ENCODE assay signal across 33 cellular contexts in the genomic region with DNA sequence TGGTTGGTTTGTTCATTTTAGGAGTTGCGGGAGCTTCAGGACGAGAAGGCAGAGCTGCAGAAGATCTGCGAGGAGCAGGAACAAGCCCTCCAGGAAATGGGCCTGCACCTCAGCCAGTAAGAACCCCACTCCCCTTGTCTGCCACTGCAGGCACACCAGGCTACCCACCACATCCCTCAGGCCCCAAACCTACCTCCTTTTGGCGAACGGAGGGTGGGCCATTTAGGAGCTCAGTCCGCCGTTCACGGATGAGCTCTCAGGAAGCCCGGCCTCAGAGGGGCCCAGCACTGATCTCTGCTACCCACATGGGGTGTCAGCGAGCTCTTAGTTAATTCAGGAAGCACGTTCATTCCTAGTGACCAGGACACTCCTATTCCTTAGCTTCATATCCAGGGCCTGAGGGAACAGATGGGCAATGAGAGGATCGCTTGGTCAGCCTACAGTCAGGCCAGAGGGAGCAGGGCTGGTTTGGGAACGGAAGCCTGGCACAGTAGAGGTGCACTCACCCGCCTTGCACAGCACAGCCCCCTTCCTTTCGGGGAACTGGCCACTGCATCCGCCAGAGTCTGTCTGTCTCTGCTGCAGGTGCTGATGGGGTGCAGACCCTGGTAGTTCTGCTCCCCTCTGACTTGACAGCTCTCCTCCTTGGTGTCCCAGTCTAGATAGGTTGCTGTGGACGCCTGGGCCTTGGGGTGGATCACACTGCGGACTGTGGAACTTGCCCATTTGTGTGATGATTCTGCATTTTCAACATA.
"Had no signal": no experiment of that assay in that cellular context is flagged by ENCODE, and none has a peak within 500 bp of the region (broad histone marks: within the 10 kb centered on the region; RNA-seq: fewer than 3 reads in every experiment).

No MANE protein-coding gene starts in this region.

- H3K9me3 Mint-ChIP-seq: activated T-cell treated with anti-CD3 and anti-CD28 coated beads, Interleukin-2, amount 50 U/mL, for 72 hours; mesothelial cell of epicardium; naive B cell; neural crest cell; stimulated activated effector memory CD8-positive, alpha-beta T cell treated with anti-CD3 and anti-CD28 coated beads, Interleukin-12 subunit alpha, Interleukin-12 subunit beta, amount 100 ng/mL, for 72 hours; stimulated activated naive CD8-positive, alpha-beta T cell treated with anti-CD3 and anti-CD28 coated beads, Interleukin-15, Interleukin-2, amounts not matched to agents 100 ng/mL and 50 ng/mL, for 24 hours; T-helper 1 cell treated with Interleukin-12 subunit alpha and Interleukin-12 subunit beta and Interleukin-4 antibody, amounts not matched to agents 30 μg/mL and 1 μg/mL, for 36 hours had no signal

- DNase-seq: activated CD4-positive, alpha-beta T cell treated with anti-CD3 and anti-CD28 coated beads, Interleukin-2, amount 50 U/mL, for 1 hour; activated CD4-positive, CD25-positive, alpha-beta regulatory T cell treated with anti-CD3 and anti-CD28 coated beads, Interleukin-2, amount 50 U/mL, for 72 hours; activated effector memory CD4-positive, alpha-beta T cell treated with Interleukin-2 at 50 U/mL for 16 hours; activated naive CD4-positive, alpha-beta T cell treated with Interleukin-2 at 50 U/mL for 16 hours; activated T-cell treated with anti-CD3 and anti-CD28 coated beads for 4 hours; activated T-cell treated with anti-CD3 and anti-CD28 coated beads, Interleukin-2, amount 50 U/mL, for 72 hours; anterior cingulate cortex; colonic mucosa; effector memory CD4-positive, alpha-beta T cell; head of caudate nucleus; hippocampal formation; left colon; mammary epithelial cell; naive B cell; occipital lobe; stimulated activated CD4-positive, alpha-beta T cell treated with anti-CD3 and anti-CD28 coated beads, Interleukin-12 subunit alpha, Interleukin-12 subunit beta, amount 100 ng/mL, for 4 hours; stimulated activated CD4-positive, alpha-beta T cell treated with anti-CD3 and anti-CD28 coated beads, Interleukin-4, amount 100 ng/mL, for 24 hours; SW 1271; T1000; thyroid gland; upper lobe of left lung; WERI-Rb-1 had no signal

- H3K27me3 Mint-ChIP-seq: activated naive CD8-positive, alpha-beta T cell; naive B cell; stimulated activated naive CD8-positive, alpha-beta T cell treated with anti-CD3 and anti-CD28 coated beads, Interleukin-15, Interleukin-2, amounts not matched to agents 100 ng/mL and 50 ng/mL, for 24 hours had no signal

- H2AFZ ChIP-seq: parathyroid adenoma had no signal

- ATAC-seq: activated T-cell treated with anti-CD3 and anti-CD28 coated beads, Interleukin-2, amount 50 U/mL, for 72 hours; body of pancreas; gastroesophageal sphincter; left colon; right cardiac atrium; stimulated activated effector memory CD8-positive, alpha-beta T cell treated with anti-CD3 and anti-CD28 coated beads, Interleukin-12 subunit alpha, Interleukin-12 subunit beta, amount 100 ng/mL, for 72 hours had no signal

- H3K4me1 ChIP-seq: body of pancreas, colonic mucosa, thyroid gland had no signal

- H3K27ac ChIP-seq: body of pancreas, colonic mucosa, gastroesophageal sphincter, parathyroid adenoma, thyroid gland, upper lobe of left lung, WERI-Rb-1 had no signal

- H3K4me3 Mint-ChIP-seq: activated naive CD8-positive, alpha-beta T cell; activated T-cell treated with anti-CD3 and anti-CD28 coated beads, Interleukin-2, amount 50 U/mL, for 72 hours; mesothelial cell of epicardium; naive B cell; neural crest cell; stimulated activated effector memory CD8-positive, alpha-beta T cell treated with anti-CD3 and anti-CD28 coated beads, Interleukin-12 subunit alpha, Interleukin-12 subunit beta, amount 100 ng/mL, for 72 hours; stimulated activated naive CD8-positive, alpha-beta T cell treated with anti-CD3 and anti-CD28 coated beads, Interleukin-15, Interleukin-2, amounts not matched to agents 100 ng/mL and 50 ng/mL, for 24 hours; T-helper 1 cell treated with Interleukin-12 subunit alpha and Interleukin-12 subunit beta and Interleukin-4 antibody, amounts not matched to agents 30 μg/mL and 1 μg/mL, for 36 hours had no signal

- H3K4me1 Mint-ChIP-seq: mesothelial cell of epicardium had no signal

- H3K36me3 ChIP-seq: colonic mucosa had no signal

- H3K27me3 ChIP-seq: body of pancreas, colonic mucosa, dorsolateral prefrontal cortex, gastroesophageal sphincter, thyroid gland, upper lobe of left lung had no signal

- H3K27ac Mint-ChIP-seq: activated naive CD8-positive, alpha-beta T cell; mesothelial cell of epicardium; stimulated activated effector memory CD8-positive, alpha-beta T cell treated with anti-CD3 and anti-CD28 coated beads, Interleukin-12 subunit alpha, Interleukin-12 subunit beta, amount 100 ng/mL, for 72 hours; stimulated activated naive CD8-positive, alpha-beta T cell treated with anti-CD3 and anti-CD28 coated beads, Interleukin-15, Interleukin-2, amounts not matched to agents 100 ng/mL and 50 ng/mL, for 24 hours; T-helper 1 cell treated with Interleukin-12 subunit alpha and Interleukin-12 subunit beta and Interleukin-4 antibody, amounts not matched to agents 30 μg/mL and 1 μg/mL, for 36 hours had no signal

- H3K4me3 ChIP-seq: body of pancreas, colonic mucosa, dorsolateral prefrontal cortex, gastroesophageal sphincter, thyroid gland, upper lobe of left lung had no signal

- H3K9me3 ChIP-seq: body of pancreas, colonic mucosa, gastroesophageal sphincter, thyroid gland, upper lobe of left lung had no signal

- H3K9ac ChIP-seq: parathyroid adenoma had no signal
